In genomic region chr4:186487726-186488125, GRCh38 we compare ENCODE assay signal across 24 cellular contexts.
"Had no signal": no experiment of that assay in that cellular context is flagged by ENCODE, and none has a peak within 500 bp of the region (broad histone marks: within the 10 kb centered on the region; RNA-seq: fewer than 3 reads in every experiment).

No MANE protein-coding gene starts in this region.

- ATAC-seq: foreskin keratinocyte; heart left ventricle; left lung; lower lobe of right lung; naive thymus-derived CD4-positive, alpha-beta T cell; stimulated activated naive B cell treated with anti-CD40 and anti-IgM and Interleukin-4, amounts not matched to agents 10 μg/mL and 1 μg/mL and 100 μg/mL, for 72 hours; stimulated activated naive CD8-positive, alpha-beta T cell treated with anti-CD3 and anti-CD28 coated beads, Interleukin-15, amount 100 ng/mL, for 72 hours; upper lobe of right lung had no signal

- H3K27me3 ChIP-seq: foreskin keratinocyte, testis, tibial nerve, upper lobe of right lung, vagina had no signal

- H3K9me3 ChIP-seq: lower lobe of right lung, prostate gland, testis, upper lobe of right lung, vagina had no signal

- H3K36me3 ChIP-seq: heart left ventricle, left lung, lower lobe of right lung, prostate gland, sigmoid colon, tibial nerve, upper lobe of right lung, vagina had no signal

- H3K4me3 ChIP-seq: coronary artery, heart left ventricle, left lung, lower lobe of right lung, prostate gland, sigmoid colon, skin epidermis, testis, tibial nerve, upper lobe of right lung, vagina had no signal

- DNase-seq: effector CD4-positive, alpha-beta T cell; endodermal cell; erythroblast; foreskin keratinocyte; heart left ventricle; hippocampal formation; left lung; lower lobe of right lung; naive thymus-derived CD4-positive, alpha-beta T cell; nephron progenitor cell; retina; sigmoid colon; stimulated activated CD4-positive, alpha-beta T cell treated with anti-CD3 and anti-CD28 coated beads, Interleukin-2, amount 100 ng/mL, for 24 hours; stimulated activated CD4-positive, alpha-beta T cell treated with anti-CD3 and anti-CD28 coated beads, Interleukin-4, amount 100 ng/mL, for 4 hours; stimulated activated naive B cell treated with anti-CD40 and anti-IgM and Interleukin-4, amounts not matched to agents 10 μg/mL and 1 μg/mL and 100 μg/mL, for 72 hours; stimulated activated naive CD8-positive, alpha-beta T cell treated with anti-CD3 and anti-CD28 coated beads, Interleukin-15, amount 100 ng/mL, for 72 hours; testis; upper lobe of right lung had no signal

- H3K4me1 ChIP-seq: foreskin keratinocyte, heart left ventricle, left lung, lower lobe of right lung, parathyroid adenoma, testis, upper lobe of right lung had no signal

- H3K27ac ChIP-seq: coronary artery, foreskin keratinocyte, heart left ventricle, left lung, lower lobe of right lung, parathyroid adenoma, prostate gland, sigmoid colon, skin epidermis, testis, tibial nerve, upper lobe of right lung, vagina had no signal
